1 cellular context compared by ENCODE assay signal in genomic region chr2:55617160-55618024, GRCh38.
TF ChIP-seq lines count a peak whose summit lies in the region.

Gene PPP4R3B, minus strand, starts transcription at chr2:55617622. Its CDS starts 337 bp downstream, at chr2:55617285.

TF ChIP-seq in GM12878, 131 proteins besides CTCF, POLR2A, EP300 and RAD21 (continued from another document and continues in another):
- TF ChIP-seq BRCA1 (IDR thresholded peaks at IDR 0.05; ENCODE audit: low read depth, low read length) (peak; percentile 99), FOXK2 (IDR thresholded peaks at IDR 0.05) (peak; percentile 80), IRF4 (IDR thresholded peaks at IDR 0.05; ENCODE audit: low read depth, low read length) (peak; percentile 40; the same call in 1 of the 2 replicates), POU2F2 (IDR thresholded peaks at IDR 0.05; ENCODE audit: borderline replicate concordance, low read depth, low read length) (peak; percentile 57; the same call in 1 of the 3 replicates), KLF5 (IDR thresholded peaks at IDR 0.05; ENCODE audit: partially characterized antibody) (peak; percentile 61), GABPA (IDR thresholded peaks at IDR 0.05; ENCODE audit: low read depth) (peak; percentile 87), PRDM15 (CRISPR knock-in tag; IDR thresholded peaks at IDR 0.05) (no peak), RCOR1 (conservative IDR thresholded peaks at IDR 0.05; ENCODE audit: low read depth, low read length) (peak; percentile 100), RELB (IDR thresholded peaks at IDR 0.05; ENCODE audit: low read depth) (peak; percentile 62), BCLAF1 (IDR thresholded peaks at IDR 0.05) (no peak), YBX1 (IDR thresholded peaks at IDR 0.05) (no peak), EZH2 (IDR thresholded peaks at IDR 0.05; ENCODE audit: borderline replicate concordance, control insufficient read depth, low read depth, low read length) (no peak), CEBPZ (IDR thresholded peaks at IDR 0.05; ENCODE audit: low read depth, low read length) (0 out of 2 replicates have a peak, but pooled peaks have one; percentile 12), TCF3 (IDR thresholded peaks at IDR 0.05; ENCODE audit: borderline replicate concordance, insufficient read depth, low read depth, low read length) (0 out of 2 replicates have a peak, but pooled peaks have one; percentile 33), E4F1 (IDR thresholded peaks at IDR 0.05; ENCODE audit: borderline replicate concordance, partially characterized antibody) (peak; percentile 92), EED (IDR thresholded peaks at IDR 0.05; ENCODE audit: low read depth) (peak; percentile 33; the same call in 1 of the 2 replicates), GATAD2B (conservative IDR thresholded peaks at IDR 0.05; ENCODE audit: low read depth) (no peak; the same call in 1 of the 2 replicates), SP1 (IDR thresholded peaks at IDR 0.05; ENCODE audit: low read depth, low read length) (peak; percentile 64), BCL3 (IDR thresholded peaks at IDR 0.05; ENCODE audit: borderline replicate concordance, insufficient read depth, low read depth, low read length, poor library complexity, severe bottlenecking) (peak; percentile 34), CBX3 (IDR thresholded peaks at IDR 0.05; ENCODE audit: borderline replicate concordance, low read depth) (no peak), ZBTB11 (CRISPR knock-in tag; IDR thresholded peaks at IDR 0.05) (no peak), CEBPB (IDR thresholded peaks at IDR 0.05; ENCODE audit: borderline replicate concordance in 1 of 2, low read depth in 2 of 2, low read length in 2 of 2) (no peak), POLR2AphosphoS2 (IDR thresholded peaks at IDR 0.05; ENCODE audit: low read depth, low read length) (peak; percentile 94), SPI1 (IDR thresholded peaks at IDR 0.05; ENCODE audit: borderline replicate concordance, insufficient read depth, low read depth, low read length) (peak; percentile 80), E2F8 (IDR thresholded peaks at IDR 0.05; ENCODE audit: low read depth, partially characterized antibody) (peak; percentile 39), HDAC2 (IDR thresholded peaks at IDR 0.05) (no peak), BACH1 (IDR thresholded peaks at IDR 0.05; ENCODE audit: borderline replicate concordance) (peak; percentile 49; the same call in 1 of the 2 replicates), CHD2 (IDR thresholded peaks at IDR 0.05; ENCODE audit: borderline replicate concordance, low read depth, low read length) (peak; percentile 100)
